Comparison of ENCODE assay signal across 12 cellular contexts in the genomic region with DNA sequence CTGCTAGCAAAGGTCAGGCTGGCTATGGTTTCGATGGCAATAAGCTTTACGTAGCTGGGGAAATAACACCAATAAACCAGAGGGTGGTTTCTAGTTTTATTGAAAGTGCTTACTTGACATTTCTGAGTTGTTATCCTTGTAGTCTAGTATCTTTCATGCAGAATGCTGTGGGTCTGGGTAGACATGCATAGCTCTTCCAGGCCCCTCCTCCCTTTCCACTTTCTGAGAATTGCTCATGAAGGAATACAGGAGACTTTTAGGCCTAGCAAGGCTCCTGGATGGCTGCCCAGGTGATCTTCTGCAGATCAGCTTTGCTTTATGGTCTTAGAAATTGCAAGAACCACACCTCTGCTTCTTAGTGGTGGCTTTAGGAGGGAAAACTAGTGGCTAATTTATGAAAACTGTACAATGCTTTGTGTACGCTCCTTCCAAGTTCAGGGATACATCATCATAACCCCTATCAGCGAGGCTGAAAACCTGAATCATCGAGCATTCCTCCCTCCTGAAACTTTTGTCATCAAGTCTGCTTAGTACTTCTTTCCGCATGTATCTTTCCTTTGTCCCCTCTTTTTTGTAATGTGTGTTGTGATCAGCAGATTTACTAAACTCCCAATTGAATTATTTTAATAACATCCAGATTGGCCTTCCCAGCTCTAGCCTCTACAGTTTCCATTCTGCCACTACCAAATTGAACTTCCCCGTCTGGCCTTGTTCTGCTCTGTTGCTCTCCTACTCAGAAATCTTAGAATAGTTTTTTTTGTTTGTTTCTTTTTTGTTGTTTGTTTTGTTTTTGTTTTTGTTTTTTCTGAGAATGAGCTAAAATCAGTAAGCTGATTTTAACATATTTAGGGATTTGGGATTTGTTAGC.
DNase-seq lines count a peak whose midpoint lies in the region; ATAC-seq and TF ChIP-seq lines count a peak whose summit lies in the region.
"Had no signal": no experiment of that assay in that cellular context is flagged by ENCODE, and none has a peak within 500 bp of the region (broad histone marks: within the 10 kb centered on the region; RNA-seq: fewer than 3 reads in every experiment).

No MANE protein-coding gene starts in this region.

- H3K4me1 ChIP-seq in BLaER1 treated with 17β-estradiol and CSF1 and Interleukin-3, amounts not matched to agents 10 nM and 100 nM = peaks cover 75 to 88% (median 79%) of the 10 kb centered on the region in 10 experiments
- H3K4me1 ChIP-seq in Loucy (ENCODE audit: insufficient read depth, low read length, poor library complexity, severe bottlenecking) = peaks cover 55% of the 10 kb centered on the region

- H3K27me3 Mint-ChIP-seq in central memory CD8-positive, alpha-beta T cell = no peaks in the 10 kb centered on the region
- H3K27me3 Mint-ChIP-seq in natural killer cell (ENCODE audit: low read depth in 2 of 2) = no peaks in the 10 kb centered on the region

- H3K27ac ChIP-seq in BLaER1 treated with 17β-estradiol and CSF1 and Interleukin-3, amounts not matched to agents 10 nM and 100 nM = peak overlapping the region; percentile 10 to 82 (median 74); a peak in 21 of 22 replicates
- H3K27ac ChIP-seq: C4-2B, RWPE1 had no signal

- no peak for ATAC-seq in central memory CD8-positive, alpha-beta T cell (replicated peaks; ENCODE audit: extremely low read depth, poor library complexity, severe bottlenecking)
- ATAC-seq in natural killer cell = peak in 2 of 3 donors; percentile 75 to 77
- no peak for ATAC-seq in HG03108 (IDR thresholded peaks at IDR 0.05; ENCODE audit: unreplicated experiment)
- no peak for ATAC-seq in GM18505 (IDR thresholded peaks at IDR 0.05; ENCODE audit: unreplicated experiment)

- peak overlapping the region; percentile 16 for H3K27ac Mint-ChIP-seq in central memory CD8-positive, alpha-beta T cell (ENCODE audit: low read depth)
- peak overlapping the region; percentile 77 to 85 for H3K27ac Mint-ChIP-seq in natural killer cell

- H3K36me3 Mint-ChIP-seq in central memory CD8-positive, alpha-beta T cell (ENCODE audit: insufficient read depth) = no peaks in the 10 kb centered on the region
- H3K36me3 Mint-ChIP-seq in natural killer cell = no peaks in the 10 kb centered on the region

- H4K20me1 ChIP-seq in BLaER1 treated with 17β-estradiol and CSF1 and Interleukin-3, amounts not matched to agents 10 nM and 100 nM = no peaks in the 10 kb centered on the region
- no peaks in the 10 kb centered on the region for H4K20me1 ChIP-seq in Loucy (ENCODE audit: insufficient read depth, low read length, poor library complexity, severe bottlenecking)

- intact Hi-C loops in natural killer cell (cut with micrococcal nuclease) = no loop called here

- no peaks in the 10 kb centered on the region for H3K79me2 ChIP-seq in Loucy (ENCODE audit: insufficient read depth, low read length)

- no peak for TF ChIP-seq POLR2A in GM18505 (IDR thresholded peaks at IDR 0.05; ENCODE audit: borderline replicate concordance, extremely low read depth, insufficient read depth, insufficient read length)

- H3K27me3 ChIP-seq in BLaER1 treated with 17β-estradiol and CSF1 and Interleukin-3, amounts not matched to agents 10 nM and 100 nM = no peaks in the 10 kb centered on the region
- H3K27me3 ChIP-seq in Loucy (ENCODE audit: insufficient read depth, low read length, poor library complexity, severe bottlenecking) = no peaks in the 10 kb centered on the region

- no peak overlapping the region for H2AFZ ChIP-seq in Loucy (ENCODE audit: low read length)

- H3K9me3 ChIP-seq in BLaER1 treated with 17β-estradiol and CSF1 and Interleukin-3, amounts not matched to agents 10 nM and 100 nM (replicated peaks in 1 of 11) = peaks cover 0 to 6% (median 0%) of the 10 kb centered on the region in 11 experiments; a peak in 5 of 22 replicates
- H3K9me3 ChIP-seq in Loucy (ENCODE audit: insufficient read depth, low read depth, low read length) = no peaks in the 10 kb centered on the region

- H3K4me3 ChIP-seq in BLaER1 treated with 17β-estradiol and CSF1 and Interleukin-3, amounts not matched to agents 10 nM and 100 nM = no peak overlapping the region
- H3K4me3 ChIP-seq in Loucy (ENCODE audit: low read length, poor library complexity, severe bottlenecking) = no peak overlapping the region

- H3F3A ChIP-seq in Loucy (ENCODE audit: low read depth) = no peaks in the 10 kb centered on the region

- H3K9me3 Mint-ChIP-seq in central memory CD8-positive, alpha-beta T cell = no peaks in the 10 kb centered on the region
- H3K9me3 Mint-ChIP-seq in natural killer cell = no peaks in the 10 kb centered on the region

- H3K36me3 ChIP-seq in BLaER1 treated with 17β-estradiol and CSF1 and Interleukin-3, amounts not matched to agents 10 nM and 100 nM = no peaks in the 10 kb centered on the region
- H3K36me3 ChIP-seq in Loucy (ENCODE audit: insufficient read depth, low read length) = no peaks in the 10 kb centered on the region

- H3K9me2 ChIP-seq in Loucy (replicated peaks; ENCODE audit: low read depth, low read length) = no peaks in the 10 kb centered on the region

- H3K4me2 ChIP-seq in BLaER1 treated with 17β-estradiol and CSF1 and Interleukin-3, amounts not matched to agents 10 nM and 100 nM = peak overlapping the region; percentile 61 to 87 (median 73)
- peak overlapping the region; percentile 18 for H3K4me2 ChIP-seq in Loucy (ENCODE audit: low read depth, low read length, poor library complexity, severe bottlenecking)

- H3K4me1 Mint-ChIP-seq in central memory CD8-positive, alpha-beta T cell = peaks cover 15% of the 10 kb centered on the region
- H3K4me1 Mint-ChIP-seq in natural killer cell = peaks cover 33 to 45% of the 10 kb centered on the region in 2 donors

- no peak overlapping the region for H3K4me3 Mint-ChIP-seq in central memory CD8-positive, alpha-beta T cell
- peak overlapping the region; percentile 49 for H3K4me3 Mint-ChIP-seq in natural killer cell

- peak overlapping the region in 9 of 11 experiments; percentile 26 to 71 (median 50); a peak in 16 of 22 replicates for H3K9ac ChIP-seq in BLaER1 treated with 17β-estradiol and CSF1 and Interleukin-3, amounts not matched to agents 10 nM and 100 nM
- H3K9ac ChIP-seq in Loucy (ENCODE audit: low read depth, low read length, poor library complexity, severe bottlenecking) = peak overlapping the region; percentile 12

- no peak for DNase-seq in central memory CD8-positive, alpha-beta T cell (ENCODE audit: low spot score in 2 of 2)
- DNase-seq in natural killer cell (no peak), HuH-7 (ENCODE audit: low spot score) (no peak), NCI-H345 (lab: John Stamatoyannopoulos, UW) (no peak)
- DNase-seq: activated CD4-positive, alpha-beta T cell treated with anti-CD3 and anti-CD28 coated beads, Interleukin-2, amount 50 U/mL, for 1 hour; anterior cingulate cortex had no signal

- TF ChIP-seq CTCF in Loucy (conservative IDR thresholded peaks at IDR 0.05; ENCODE audit: low read length) (no peak), natural killer cell (IDR thresholded peaks at IDR 0.05) (no peak)

Comparison
In these comparisons a context has a peak if more than half of its experiments do, and no peak if none do; other contexts are left out.
1. ATAC-seq: peak in natural killer cell (2 of 3); none in central memory CD8-positive, alpha-beta T cell (single experiment), HG03108 (single experiment) and GM18505 (single experiment).